Comparison of ENCODE assay signal across 1 cellular context in the genomic region with DNA sequence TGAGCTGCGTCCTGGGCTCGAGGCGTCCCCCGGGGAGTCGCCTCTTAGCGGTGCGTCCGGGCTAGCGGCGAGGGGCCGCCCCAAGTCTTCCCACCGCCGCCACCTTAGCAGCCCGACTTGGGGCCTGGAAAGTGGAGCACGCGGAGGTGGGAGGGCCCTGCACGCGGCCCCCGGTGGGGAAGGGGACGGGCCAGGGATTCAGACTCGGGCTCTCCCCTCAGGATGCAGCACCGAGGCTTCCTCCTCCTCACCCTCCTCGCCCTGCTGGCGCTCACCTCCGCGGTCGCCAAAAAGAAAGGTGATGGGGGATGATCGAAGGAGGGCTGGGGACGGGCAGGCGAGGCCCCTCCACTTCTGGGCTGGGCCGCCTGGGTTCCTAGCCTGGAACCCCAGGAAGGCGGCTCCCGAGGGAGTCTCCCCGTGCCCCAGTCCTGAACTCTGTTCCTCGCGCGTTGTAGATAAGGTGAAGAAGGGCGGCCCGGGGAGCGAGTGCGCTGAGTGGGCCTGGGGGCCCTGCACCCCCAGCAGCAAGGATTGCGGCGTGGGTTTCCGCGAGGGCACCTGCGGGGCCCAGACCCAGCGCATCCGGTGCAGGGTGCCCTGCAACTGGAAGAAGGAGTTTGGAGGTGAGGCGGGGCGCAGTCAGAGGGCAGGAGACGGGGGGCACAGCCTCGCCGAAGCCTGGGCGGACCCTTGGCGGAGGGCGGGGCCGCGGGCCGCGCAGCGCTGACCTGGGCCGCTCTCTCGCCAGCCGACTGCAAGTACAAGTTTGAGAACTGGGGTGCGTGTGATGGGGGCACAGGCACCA.
TF ChIP-seq lines count a peak whose summit lies in the region.

No MANE protein-coding gene starts in this region.

TF ChIP-seq in K562, 482 proteins besides CTCF, POLR2A, EP300 and RAD21 (continued from another document and continues in another):
- TF ChIP-seq MGA (IDR thresholded peaks at IDR 0.05): peak; percentile 83
- TF ChIP-seq XRCC5 (IDR thresholded peaks at IDR 0.05; ENCODE audit: low read depth, low read length): no peak
- TF ChIP-seq U2AF2 (optimal IDR thresholded peaks at IDR 0.05; ENCODE audit: low read depth, low read length): no peak
- no peak for TF ChIP-seq SMARCC2 (IDR thresholded peaks at IDR 0.05; ENCODE audit: low read depth)
- 0 out of 2 replicates have a peak, but pooled peaks have one; percentile 11 for TF ChIP-seq SAFB (IDR thresholded peaks at IDR 0.05; ENCODE audit: borderline replicate concordance, low read depth, low read length)
- TF ChIP-seq KDM5B (IDR thresholded peaks at IDR 0.05; ENCODE audit: insufficient replicate concordance, low read depth, low read length): peak; percentile 56
- TF ChIP-seq NFXL1 (CRISPR knock-in tag; IDR thresholded peaks at IDR 0.05): no peak
- TF ChIP-seq, protein P1, sequence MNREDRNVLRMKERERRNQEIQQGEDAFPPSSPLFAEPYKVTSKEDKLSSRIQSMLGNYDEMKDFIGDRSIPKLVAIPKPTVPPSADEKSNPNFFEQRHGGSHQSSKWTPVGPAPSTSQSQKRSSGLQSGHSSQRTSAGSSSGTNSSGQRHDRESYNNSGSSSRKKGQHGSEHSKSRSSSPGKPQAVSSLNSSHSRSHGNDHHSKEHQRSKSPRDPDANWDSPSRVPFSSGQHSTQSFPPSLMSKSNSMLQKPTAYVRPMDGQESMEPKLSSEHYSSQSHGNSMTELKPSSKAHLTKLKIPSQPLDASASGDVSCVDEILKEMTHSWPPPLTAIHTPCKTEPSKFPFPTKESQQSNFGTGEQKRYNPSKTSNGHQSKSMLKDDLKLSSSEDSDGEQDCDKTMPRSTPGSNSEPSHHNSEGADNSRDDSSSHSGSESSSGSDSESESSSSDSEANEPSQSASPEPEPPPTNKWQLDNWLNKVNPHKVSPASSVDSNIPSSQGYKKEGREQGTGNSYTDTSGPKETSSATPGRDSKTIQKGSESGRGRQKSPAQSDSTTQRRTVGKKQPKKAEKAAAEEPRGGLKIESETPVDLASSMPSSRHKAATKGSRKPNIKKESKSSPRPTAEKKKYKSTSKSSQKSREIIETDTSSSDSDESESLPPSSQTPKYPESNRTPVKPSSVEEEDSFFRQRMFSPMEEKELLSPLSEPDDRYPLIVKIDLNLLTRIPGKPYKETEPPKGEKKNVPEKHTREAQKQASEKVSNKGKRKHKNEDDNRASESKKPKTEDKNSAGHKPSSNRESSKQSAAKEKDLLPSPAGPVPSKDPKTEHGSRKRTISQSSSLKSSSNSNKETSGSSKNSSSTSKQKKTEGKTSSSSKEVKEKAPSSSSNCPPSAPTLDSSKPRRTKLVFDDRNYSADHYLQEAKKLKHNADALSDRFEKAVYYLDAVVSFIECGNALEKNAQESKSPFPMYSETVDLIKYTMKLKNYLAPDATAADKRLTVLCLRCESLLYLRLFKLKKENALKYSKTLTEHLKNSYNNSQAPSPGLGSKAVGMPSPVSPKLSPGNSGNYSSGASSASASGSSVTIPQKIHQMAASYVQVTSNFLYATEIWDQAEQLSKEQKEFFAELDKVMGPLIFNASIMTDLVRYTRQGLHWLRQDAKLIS (CRISPR knock-in tag; IDR thresholded peaks at IDR 0.05): peak; percentile 42; the same call in 1 of the 2 replicates
- peak; percentile 45 for TF ChIP-seq CTBP1 (IDR thresholded peaks at IDR 0.05; ENCODE audit: borderline replicate concordance)
- peak; percentile 7; the same call in 1 of the 2 replicates for TF ChIP-seq CHD2 (IDR thresholded peaks at IDR 0.05; ENCODE audit: low read depth, low read length)
- TF ChIP-seq MNT (conservative IDR thresholded peaks at IDR 0.05): peak; percentile 47 to 61; a peak in 3 of 4 replicates
- no peak for TF ChIP-seq SIN3B (IDR thresholded peaks at IDR 0.05; ENCODE audit: low read depth)
- TF ChIP-seq, protein P2, sequence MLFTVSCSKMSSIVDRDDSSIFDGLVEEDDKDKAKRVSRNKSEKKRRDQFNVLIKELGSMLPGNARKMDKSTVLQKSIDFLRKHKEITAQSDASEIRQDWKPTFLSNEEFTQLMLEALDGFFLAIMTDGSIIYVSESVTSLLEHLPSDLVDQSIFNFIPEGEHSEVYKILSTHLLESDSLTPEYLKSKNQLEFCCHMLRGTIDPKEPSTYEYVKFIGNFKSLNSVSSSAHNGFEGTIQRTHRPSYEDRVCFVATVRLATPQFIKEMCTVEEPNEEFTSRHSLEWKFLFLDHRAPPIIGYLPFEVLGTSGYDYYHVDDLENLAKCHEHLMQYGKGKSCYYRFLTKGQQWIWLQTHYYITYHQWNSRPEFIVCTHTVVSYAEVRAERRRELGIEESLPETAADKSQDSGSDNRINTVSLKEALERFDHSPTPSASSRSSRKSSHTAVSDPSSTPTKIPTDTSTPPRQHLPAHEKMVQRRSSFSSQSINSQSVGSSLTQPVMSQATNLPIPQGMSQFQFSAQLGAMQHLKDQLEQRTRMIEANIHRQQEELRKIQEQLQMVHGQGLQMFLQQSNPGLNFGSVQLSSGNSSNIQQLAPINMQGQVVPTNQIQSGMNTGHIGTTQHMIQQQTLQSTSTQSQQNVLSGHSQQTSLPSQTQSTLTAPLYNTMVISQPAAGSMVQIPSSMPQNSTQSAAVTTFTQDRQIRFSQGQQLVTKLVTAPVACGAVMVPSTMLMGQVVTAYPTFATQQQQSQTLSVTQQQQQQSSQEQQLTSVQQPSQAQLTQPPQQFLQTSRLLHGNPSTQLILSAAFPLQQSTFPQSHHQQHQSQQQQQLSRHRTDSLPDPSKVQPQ (CRISPR knock-in tag; IDR thresholded peaks at IDR 0.05; ENCODE audit: borderline replicate concordance): no peak
- no peak for TF ChIP-seq KLF13 (tag; IDR thresholded peaks at IDR 0.05; ENCODE audit: borderline replicate concordance, low read depth)
- 0 out of 2 replicates have a peak, but pooled peaks have one; percentile 52 for TF ChIP-seq MIER1 (IDR thresholded peaks at IDR 0.05; ENCODE audit: low read depth)
- TF ChIP-seq, protein P3, sequence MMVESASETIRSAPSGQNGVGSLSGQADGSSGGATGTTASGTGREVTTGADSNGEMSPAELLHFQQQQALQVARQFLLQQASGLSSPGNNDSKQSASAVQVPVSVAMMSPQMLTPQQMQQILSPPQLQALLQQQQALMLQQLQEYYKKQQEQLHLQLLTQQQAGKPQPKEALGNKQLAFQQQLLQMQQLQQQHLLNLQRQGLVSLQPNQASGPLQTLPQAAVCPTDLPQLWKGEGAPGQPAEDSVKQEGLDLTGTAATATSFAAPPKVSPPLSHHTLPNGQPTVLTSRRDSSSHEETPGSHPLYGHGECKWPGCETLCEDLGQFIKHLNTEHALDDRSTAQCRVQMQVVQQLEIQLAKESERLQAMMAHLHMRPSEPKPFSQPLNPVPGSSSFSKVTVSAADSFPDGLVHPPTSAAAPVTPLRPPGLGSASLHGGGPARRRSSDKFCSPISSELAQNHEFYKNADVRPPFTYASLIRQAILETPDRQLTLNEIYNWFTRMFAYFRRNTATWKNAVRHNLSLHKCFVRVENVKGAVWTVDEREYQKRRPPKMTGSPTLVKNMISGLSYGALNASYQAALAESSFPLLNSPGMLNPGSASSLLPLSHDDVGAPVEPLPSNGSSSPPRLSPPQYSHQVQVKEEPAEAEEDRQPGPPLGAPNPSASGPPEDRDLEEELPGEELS (CRISPR knock-in tag; IDR thresholded peaks at IDR 0.05; ENCODE audit: borderline replicate concordance): 0 out of 2 replicates have a peak, but pooled peaks have one; percentile 39
- TF ChIP-seq, protein P4, sequence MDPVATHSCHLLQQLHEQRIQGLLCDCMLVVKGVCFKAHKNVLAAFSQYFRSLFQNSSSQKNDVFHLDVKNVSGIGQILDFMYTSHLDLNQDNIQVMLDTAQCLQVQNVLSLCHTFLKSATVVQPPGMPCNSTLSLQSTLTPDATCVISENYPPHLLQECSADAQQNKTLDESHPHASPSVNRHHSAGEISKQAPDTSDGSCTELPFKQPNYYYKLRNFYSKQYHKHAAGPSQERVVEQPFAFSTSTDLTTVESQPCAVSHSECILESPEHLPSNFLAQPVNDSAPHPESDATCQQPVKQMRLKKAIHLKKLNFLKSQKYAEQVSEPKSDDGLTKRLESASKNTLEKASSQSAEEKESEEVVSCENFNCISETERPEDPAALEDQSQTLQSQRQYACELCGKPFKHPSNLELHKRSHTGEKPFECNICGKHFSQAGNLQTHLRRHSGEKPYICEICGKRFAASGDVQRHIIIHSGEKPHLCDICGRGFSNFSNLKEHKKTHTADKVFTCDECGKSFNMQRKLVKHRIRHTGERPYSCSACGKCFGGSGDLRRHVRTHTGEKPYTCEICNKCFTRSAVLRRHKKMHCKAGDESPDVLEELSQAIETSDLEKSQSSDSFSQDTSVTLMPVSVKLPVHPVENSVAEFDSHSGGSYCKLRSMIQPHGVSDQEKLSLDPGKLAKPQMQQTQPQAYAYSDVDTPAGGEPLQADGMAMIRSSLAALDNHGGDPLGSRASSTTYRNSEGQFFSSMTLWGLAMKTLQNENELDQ (CRISPR knock-in tag; IDR thresholded peaks at IDR 0.05; ENCODE audit: borderline replicate concordance): 0 out of 2 replicates have a peak, but pooled peaks have one; percentile 43
- peak; percentile 66 to 84 for TF ChIP-seq E2F6 (IDR thresholded peaks at IDR 0.05; ENCODE audit: borderline replicate concordance in 1 of 2, extremely low read depth in 1 of 2, insufficient read depth in 1 of 2, insufficient read length in 1 of 2, low read depth in 1 of 2, low read length in 1 of 2, poor library complexity in 1 of 2, severe bottlenecking in 1 of 2)
